In genomic region chr15:50260969-50261496, GRCh38 we compare ENCODE assay signal across 13 cellular contexts. TPM values are rescaled to one million over a fixed set of nuclear protein-coding genes. Genes with fewer than 3 reads are reported as not detected.
DNase-seq lines count a peak whose midpoint lies in the region; ATAC-seq and TF ChIP-seq lines count a peak whose summit lies in the region.
"Had no signal": no experiment of that assay in that cellular context is flagged by ENCODE, and none has a peak within 500 bp of the region (broad histone marks: within the 10 kb centered on the region; RNA-seq: fewer than 3 reads in every experiment).

No MANE protein-coding gene starts in this region.

- no peak overlapping the region for H3K27ac ChIP-seq in SK-N-SH (ENCODE audit: low read depth in 2 of 2, low read length in 1 of 2)

- CTCF ChIA-PET in SK-N-SH (lab: Yijun Ruan, JAX) = no interaction called here

- no peak for TF ChIP-seq EP300 in SK-N-SH (IDR thresholded peaks at IDR 0.05; ENCODE audit: borderline replicate concordance in 1 of 2, low read depth in 1 of 2, low read length in 1 of 2)

- WGBS in SK-N-SH (ENCODE audit: low lambda C conversion rate) = 81% methylated on average over 2 of the region's 2 CpGs

- no peaks in the 10 kb centered on the region for H3K79me2 ChIP-seq in SK-N-SH (ENCODE audit: insufficient read depth)

- no peaks in the 10 kb centered on the region for H3K27me3 ChIP-seq in SK-N-SH (ENCODE audit: insufficient read depth)

- H3K9me2 ChIP-seq in SK-N-SH = no peaks in the 10 kb centered on the region

- no peak for TF ChIP-seq RAD21 in SK-N-SH (IDR thresholded peaks at IDR 0.05; ENCODE audit: low read length)

- ATAC-seq in SK-N-SH treated with all-trans-retinoic acid at 6 μM for 48 hours = no peak
- peak; percentile 53 for ATAC-seq in HG02678 (IDR thresholded peaks at IDR 0.05; ENCODE audit: unreplicated experiment)
- ATAC-seq in natural killer cell treated with Interleukin-12 subunit alpha and Interleukin-12 subunit beta and Interleukin-15 and Interleukin-18, amount 100 ng/mL, for 72 hours = peak; percentile 38 to 53

- H3K36me3 ChIP-seq in SK-N-SH (replicated peaks in 1 of 2; ENCODE audit: control insufficient read depth in 1 of 2, insufficient read depth in 2 of 2, low read length in 1 of 2) = no peaks in the 10 kb centered on the region

- H3K27me3 Mint-ChIP-seq in T-helper 2 cell treated with Interferon-gamma antibody and Interleukin-4, amounts not matched to agents 5 μg/mL and 100 μg/mL, for 36 hours (ENCODE audit: low read depth) = no peaks in the 10 kb centered on the region
- no peaks in the 10 kb centered on the region for H3K27me3 Mint-ChIP-seq in natural killer cell treated with Interleukin-12 subunit alpha and Interleukin-12 subunit beta and Interleukin-15 and Interleukin-18, amount 100 ng/mL, for 72 hours

- H3K4me3 ChIP-seq in SK-N-SH (ENCODE audit: low read depth in 2 of 2, low read length in 1 of 2) = no peak overlapping the region

- peak overlapping the region; percentile 90 for H3K27ac Mint-ChIP-seq in T-helper 2 cell treated with Interferon-gamma antibody and Interleukin-4, amounts not matched to agents 5 μg/mL and 100 μg/mL, for 36 hours
- peak overlapping the region; percentile 97 to 98 for H3K27ac Mint-ChIP-seq in natural killer cell treated with Interleukin-12 subunit alpha and Interleukin-12 subunit beta and Interleukin-15 and Interleukin-18, amount 100 ng/mL, for 72 hours
- H3K27ac Mint-ChIP-seq: progenitor cell of endocrine pancreas had no signal

- no peak overlapping the region for H3K9ac ChIP-seq in SK-N-SH

- no peaks in the 10 kb centered on the region for H3K9me3 ChIP-seq in SK-N-SH

- H4K20me1 ChIP-seq in SK-N-SH (ENCODE audit: insufficient read depth) = no peaks in the 10 kb centered on the region

- no peaks in the 10 kb centered on the region for H3K4me1 ChIP-seq in SK-N-SH (ENCODE audit: control insufficient read depth in 1 of 2, insufficient read depth in 2 of 2, low read depth in 1 of 2, low read length in 1 of 2)

- no peak overlapping the region for H3K4me2 ChIP-seq in SK-N-SH

- H3K4me1 Mint-ChIP-seq in T-helper 2 cell treated with Interferon-gamma antibody and Interleukin-4, amounts not matched to agents 5 μg/mL and 100 μg/mL, for 36 hours (ENCODE audit: low read depth) = peaks cover 67% of the 10 kb centered on the region
- peaks cover 49 to 70% of the 10 kb centered on the region in 2 donors for H3K4me1 Mint-ChIP-seq in natural killer cell treated with Interleukin-12 subunit alpha and Interleukin-12 subunit beta and Interleukin-15 and Interleukin-18, amount 100 ng/mL, for 72 hours (ENCODE audit: low read depth in 2 of 2)

- DNase-seq in SK-N-SH (peak; percentile 43), occipital lobe (lab: John Stamatoyannopoulos, UW) (no peak), NCI-H82 treated with DMSO at 0.1 percent for 48 hours (lab: John Stamatoyannopoulos, UW; ENCODE audit: unreplicated experiment) (no peak), NCI-H2227 treated with DMSO at 0.1 percent for 48 hours (lab: John Stamatoyannopoulos, UW) (no peak)
- peak; percentile 54 for DNase-seq in T-helper 2 cell treated with Interferon-gamma antibody and Interleukin-4, amounts not matched to agents 5 μg/mL and 100 μg/mL, for 36 hours (ENCODE audit: low spot score)
- no peak for DNase-seq in natural killer cell treated with Interleukin-12 subunit alpha and Interleukin-12 subunit beta and Interleukin-15 and Interleukin-18, amount 100 ng/mL, for 72 hours (ENCODE audit: low spot score)
- DNase-seq: GDM1 had no signal

- H3K36me3 Mint-ChIP-seq in T-helper 2 cell treated with Interferon-gamma antibody and Interleukin-4, amounts not matched to agents 5 μg/mL and 100 μg/mL, for 36 hours (ENCODE audit: low read depth) = no peaks in the 10 kb centered on the region
- no peaks in the 10 kb centered on the region for H3K36me3 Mint-ChIP-seq in natural killer cell treated with Interleukin-12 subunit alpha and Interleukin-12 subunit beta and Interleukin-15 and Interleukin-18, amount 100 ng/mL, for 72 hours

- no peaks in the 10 kb centered on the region for H3F3A ChIP-seq in SK-N-SH (replicated peaks; ENCODE audit: insufficient read depth)

- H2AFZ ChIP-seq in SK-N-SH (ENCODE audit: low read depth) = no peak overlapping the region

- H3K9me3 Mint-ChIP-seq in T-helper 2 cell treated with Interferon-gamma antibody and Interleukin-4, amounts not matched to agents 5 μg/mL and 100 μg/mL, for 36 hours = no peaks in the 10 kb centered on the region
- H3K9me3 Mint-ChIP-seq in natural killer cell treated with Interleukin-12 subunit alpha and Interleukin-12 subunit beta and Interleukin-15 and Interleukin-18, amount 100 ng/mL, for 72 hours = peaks cover 3% of the 10 kb centered on the region

- peak overlapping the region; percentile 50 for H3K4me3 Mint-ChIP-seq in T-helper 2 cell treated with Interferon-gamma antibody and Interleukin-4, amounts not matched to agents 5 μg/mL and 100 μg/mL, for 36 hours
- H3K4me3 Mint-ChIP-seq in natural killer cell treated with Interleukin-12 subunit alpha and Interleukin-12 subunit beta and Interleukin-15 and Interleukin-18, amount 100 ng/mL, for 72 hours = peak overlapping the region; percentile 85

- POLR2A ChIA-PET in SK-N-SH (lab: Yijun Ruan, JAX) = no interaction called here

- TF ChIP-seq CTCF in SK-N-SH (IDR thresholded peaks at IDR 0.05) = no peak

TF ChIP-seq in SK-N-SH, 30 proteins besides CTCF, POLR2A, EP300 and RAD21:
- TF ChIP-seq TAF1 (IDR thresholded peaks at IDR 0.05; ENCODE audit: borderline replicate concordance, low read depth, low read length) (no peak), EZH2phosphoT487 (IDR thresholded peaks at IDR 0.05; ENCODE audit: borderline replicate concordance, low read depth) (no peak), USF2 (IDR thresholded peaks at IDR 0.05; ENCODE audit: borderline replicate concordance, low read depth, low read length) (no peak), ZBTB33 (IDR thresholded peaks at IDR 0.05; ENCODE audit: borderline replicate concordance, low read depth) (no peak)

TF ChIP-seq in SK-N-SH treated with all-trans-retinoic acid at 6 μM for 48 hours, 23 proteins besides CTCF, POLR2A, EP300 and RAD21 (continues in another document):
- TF ChIP-seq CREB5 (CRISPR knock-in tag; IDR thresholded peaks at IDR 0.05; ENCODE audit: low read depth) = no peak
- no peak for TF ChIP-seq ZNF70 (CRISPR knock-in tag; IDR thresholded peaks at IDR 0.05)
- TF ChIP-seq PATZ1 (CRISPR knock-in tag; IDR thresholded peaks at IDR 0.05; ENCODE audit: borderline replicate concordance) = no peak
- no peak for TF ChIP-seq PPARA (CRISPR knock-in tag; IDR thresholded peaks at IDR 0.05; ENCODE audit: borderline replicate concordance)
- TF ChIP-seq ZFP30 (CRISPR knock-in tag; IDR thresholded peaks at IDR 0.05) = no peak
- TF ChIP-seq ZC3H10 (CRISPR knock-in tag; IDR thresholded peaks at IDR 0.05) = no peak
- no peak for TF ChIP-seq TCF4 (CRISPR knock-in tag; IDR thresholded peaks at IDR 0.05; ENCODE audit: borderline replicate concordance)

RNA-seq across cellular contexts. Expression of gene HDC, which starts 4.5 kb away (rescaled TPM):
- not detected in 2 replicates for polyA plus RNA-seq in SK-N-SH (2012; rRNA removed)
- not detected in 2 replicates for polyA plus RNA-seq in SK-N-SH (2012; cell fraction: cytosol; rRNA removed)
- not detected in 2 replicates for polyA plus RNA-seq in SK-N-SH (2012; cell fraction: nucleus; rRNA removed)
- total RNA-seq in natural killer cell treated with Interleukin-12 subunit alpha and Interleukin-12 subunit beta and Interleukin-15 and Interleukin-18, amount 100 ng/mL, for 72 hours = 10 to 100 TPM in 1 of 2 donors, not detected in 1; 93.2 TPM
- total RNA-seq in occipital lobe = not detected
- total RNA-seq: H4, LHCN-M2, progenitor cell of endocrine pancreas, RPMI7951 had no signal

Comparison
In these comparisons a context has a peak if more than half of its experiments do, and no peak if none do; other contexts are left out.
1. DNase-seq: peak in SK-N-SH (single experiment) and T-helper 2 cell treated with Interferon-gamma antibody and Interleukin-4, amounts not matched to agents 5 μg/mL and 100 μg/mL, for 36 hours (single experiment); none in natural killer cell treated with Interleukin-12 subunit alpha and Interleukin-12 subunit beta and Interleukin-15 and Interleukin-18, amount 100 ng/mL, for 72 hours (single experiment), occipital lobe (single experiment), NCI-H82 treated with DMSO at 0.1 percent for 48 hours (single experiment) and NCI-H2227 treated with DMSO at 0.1 percent for 48 hours (single experiment).